Comparison of ENCODE assay signal across 1 cellular context in the genomic region with DNA sequence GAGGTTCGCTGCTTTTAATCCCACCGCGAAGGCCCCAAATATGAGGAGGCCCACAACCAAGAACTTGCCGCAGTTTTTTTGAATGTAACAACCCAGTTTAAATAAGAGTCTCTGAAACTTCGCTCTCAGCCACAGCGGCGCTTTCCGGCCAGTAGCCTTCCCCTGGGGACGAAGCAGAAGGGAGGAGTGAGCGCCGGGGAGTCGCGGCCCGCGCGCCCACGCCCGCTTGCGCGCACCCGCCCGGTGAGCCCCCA.
TF ChIP-seq lines count a peak whose summit lies in the region.

No MANE protein-coding gene starts in this region.

TF ChIP-seq in GM23338, 12 proteins besides CTCF, POLR2A, EP300 and RAD21 (continued from another document):
- no peak for TF ChIP-seq ZNF462 (CRISPR knock-in tag; IDR thresholded peaks at IDR 0.05)
